In the genomic region with DNA sequence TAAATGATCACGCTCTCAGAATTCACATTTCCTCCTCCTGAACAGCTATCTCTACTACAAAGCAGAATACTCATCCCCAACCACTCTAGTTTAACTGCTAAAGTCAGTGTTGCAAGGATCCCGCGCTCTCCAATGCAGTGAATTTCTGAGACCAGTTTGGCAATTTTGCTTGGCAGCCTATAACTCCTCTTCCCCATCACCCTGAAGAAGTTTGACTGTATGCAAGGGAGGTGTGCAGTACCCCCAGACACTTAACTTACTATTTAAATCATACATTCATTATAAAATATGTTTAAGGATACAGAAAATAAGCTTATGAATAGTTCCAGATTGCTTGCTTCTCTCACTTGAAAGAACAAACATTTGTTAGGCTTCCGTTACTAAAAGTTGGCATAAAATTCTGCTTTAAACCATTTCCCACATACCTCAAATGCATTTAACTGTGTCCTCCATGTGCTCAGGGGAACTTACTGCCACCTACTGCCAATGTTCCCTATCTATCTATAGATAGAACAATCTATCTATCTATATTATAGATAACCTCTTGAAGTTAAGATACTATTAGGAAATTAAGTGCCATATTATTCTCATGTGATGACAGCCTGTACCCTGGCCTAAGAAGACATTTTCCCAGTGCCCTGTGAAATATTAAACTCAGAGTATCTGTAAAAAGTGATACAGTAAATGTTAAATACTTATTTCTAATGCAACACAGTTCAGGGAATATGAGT, we compare ENCODE assay signal across 1 cellular context.
TF ChIP-seq lines count a peak whose summit lies in the region.

No MANE protein-coding gene starts in this region.

TF ChIP-seq in HepG2, 621 proteins besides CTCF, POLR2A, EP300 and RAD21 (continued from another document):
- TF ChIP-seq, protein P1, sequence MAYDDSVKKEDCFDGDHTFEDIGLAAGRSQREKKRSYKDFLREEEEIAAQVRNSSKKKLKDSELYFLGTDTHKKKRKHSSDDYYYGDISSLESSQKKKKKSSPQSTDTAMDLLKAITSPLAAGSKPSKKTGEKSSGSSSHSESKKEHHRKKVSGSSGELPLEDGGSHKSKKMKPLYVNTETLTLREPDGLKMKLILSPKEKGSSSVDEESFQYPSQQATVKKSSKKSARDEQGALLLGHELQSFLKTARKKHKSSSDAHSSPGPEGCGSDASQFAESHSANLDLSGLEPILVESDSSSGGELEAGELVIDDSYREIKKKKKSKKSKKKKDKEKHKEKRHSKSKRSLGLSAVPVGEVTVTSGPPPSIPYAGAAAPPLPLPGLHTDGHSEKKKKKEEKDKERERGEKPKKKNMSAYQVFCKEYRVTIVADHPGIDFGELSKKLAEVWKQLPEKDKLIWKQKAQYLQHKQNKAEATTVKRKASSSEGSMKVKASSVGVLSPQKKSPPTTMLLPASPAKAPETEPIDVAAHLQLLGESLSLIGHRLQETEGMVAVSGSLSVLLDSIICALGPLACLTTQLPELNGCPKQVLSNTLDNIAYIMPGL (CRISPR knock-in tag; IDR thresholded peaks at IDR 0.05; ENCODE audit: borderline replicate concordance in 1 of 2, low read depth in 1 of 2): peak; percentile 9 to 16; a peak in 1 of 4 replicates
- TF ChIP-seq KLF16 (CRISPR knock-in tag; IDR thresholded peaks at IDR 0.05): no peak
- TF ChIP-seq, protein P2, sequence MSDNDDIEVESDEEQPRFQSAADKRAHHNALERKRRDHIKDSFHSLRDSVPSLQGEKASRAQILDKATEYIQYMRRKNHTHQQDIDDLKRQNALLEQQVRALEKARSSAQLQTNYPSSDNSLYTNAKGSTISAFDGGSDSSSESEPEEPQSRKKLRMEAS (IDR thresholded peaks at IDR 0.05): peak; percentile 53
- peak; percentile 50 for TF ChIP-seq RBM22 (optimal IDR thresholded peaks at IDR 0.05; ENCODE audit: low read length)
- peak; percentile 25; the same call in 1 of the 2 replicates for TF ChIP-seq SAP130 (CRISPR knock-in tag; IDR thresholded peaks at IDR 0.05; ENCODE audit: low read depth)
- TF ChIP-seq, protein P3, sequence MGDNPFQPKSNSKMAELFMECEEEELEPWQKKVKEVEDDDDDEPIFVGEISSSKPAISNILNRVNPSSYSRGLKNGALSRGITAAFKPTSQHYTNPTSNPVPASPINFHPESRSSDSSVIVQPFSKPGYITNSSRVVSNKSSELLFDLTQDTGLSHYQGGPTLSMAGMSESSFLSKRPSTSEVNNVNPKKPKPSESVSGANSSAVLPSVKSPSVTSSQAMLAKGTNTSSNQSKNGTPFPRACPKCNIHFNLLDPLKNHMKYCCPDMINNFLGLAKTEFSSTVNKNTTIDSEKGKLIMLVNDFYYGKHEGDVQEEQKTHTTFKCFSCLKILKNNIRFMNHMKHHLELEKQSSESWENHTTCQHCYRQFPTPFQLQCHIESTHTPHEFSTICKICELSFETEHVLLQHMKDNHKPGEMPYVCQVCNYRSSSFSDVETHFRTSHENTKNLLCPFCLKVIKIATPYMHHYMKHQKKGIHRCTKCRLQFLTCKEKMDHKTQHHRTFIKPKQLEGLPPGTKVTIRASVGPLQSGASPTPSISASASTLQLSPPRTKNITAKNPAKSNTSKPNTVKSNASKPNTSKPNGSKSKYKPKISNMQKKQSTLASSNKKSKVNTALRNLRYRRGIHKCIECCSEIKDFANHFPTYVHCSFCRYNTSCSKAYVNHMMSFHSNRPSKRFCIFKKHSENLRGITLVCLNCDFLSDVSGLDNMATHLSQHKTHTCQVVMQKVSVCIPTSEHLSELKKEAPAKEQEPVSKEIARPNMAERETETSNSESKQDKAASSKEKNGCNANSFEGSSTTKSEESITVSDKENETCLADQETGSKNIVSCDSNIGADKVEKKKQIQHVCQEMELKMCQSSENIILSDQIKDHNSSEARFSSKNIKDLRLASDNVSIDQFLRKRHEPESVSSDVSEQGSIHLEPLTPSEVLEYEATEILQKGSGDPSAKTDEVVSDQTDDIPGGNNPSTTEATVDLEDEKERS (CRISPR knock-in tag; IDR thresholded peaks at IDR 0.05): 0 out of 2 replicates have a peak, but pooled peaks have one; percentile 23
- TF ChIP-seq MIER2 (CRISPR knock-in tag; IDR thresholded peaks at IDR 0.05): no peak
